In the genomic region with DNA sequence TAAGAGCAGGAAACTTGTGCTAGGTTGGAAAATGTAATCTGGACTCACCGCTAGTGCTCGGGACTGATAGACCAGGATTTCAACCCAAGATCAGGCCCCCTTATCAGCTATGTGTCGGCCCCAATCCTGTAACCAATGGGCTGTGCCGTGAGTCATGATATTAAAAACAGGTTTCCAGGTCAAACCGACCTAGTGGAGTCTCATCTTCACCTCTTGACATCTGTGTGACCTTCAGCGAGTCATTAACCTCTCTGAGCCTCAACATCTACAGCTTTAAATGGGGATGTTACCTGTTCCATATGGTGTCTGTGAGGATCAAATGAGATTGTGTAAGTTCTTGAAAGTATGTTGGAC, we compare ENCODE assay signal across 1 cellular context.
TF ChIP-seq lines count a peak whose summit lies in the region.

No MANE protein-coding gene starts in this region.

TF ChIP-seq in endothelial cell of umbilical vein, 7 proteins besides CTCF, POLR2A, EP300 and RAD21:
- TF ChIP-seq, protein P1, sequence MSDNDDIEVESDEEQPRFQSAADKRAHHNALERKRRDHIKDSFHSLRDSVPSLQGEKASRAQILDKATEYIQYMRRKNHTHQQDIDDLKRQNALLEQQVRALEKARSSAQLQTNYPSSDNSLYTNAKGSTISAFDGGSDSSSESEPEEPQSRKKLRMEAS (IDR thresholded peaks at IDR 0.05; ENCODE audit: insufficient read depth, insufficient read length) = no peak
